ENCODE assay signal across 13 cellular contexts in genomic region chr22:46607483-46608114, GRCh38.
"Had no signal": no experiment of that assay in that cellular context is flagged by ENCODE, and none has a peak within 500 bp of the region (broad histone marks: within the 10 kb centered on the region; RNA-seq: fewer than 3 reads in every experiment).

No MANE protein-coding gene starts in this region.

- H3K4me3 ChIP-seq: cardiac muscle cell, colonic mucosa, gastroesophageal sphincter, thoracic aorta had no signal

- H3K4me3 Mint-ChIP-seq: activated CD4-positive, alpha-beta memory T cell treated with anti-CD3 and anti-CD28 coated beads for 36 hours; activated T-cell treated with anti-CD3 and anti-CD28 coated beads, Interleukin-2, amount 50 U/mL, for 72 hours; natural killer cell; stimulated activated naive CD8-positive, alpha-beta T cell treated with anti-CD3 and anti-CD28 coated beads, Interleukin-15, Interleukin-2, amounts not matched to agents 100 ng/mL and 50 ng/mL, for 24 hours had no signal

- H3K27ac Mint-ChIP-seq: activated CD4-positive, alpha-beta memory T cell treated with anti-CD3 and anti-CD28 coated beads for 36 hours; activated T-cell treated with anti-CD3 and anti-CD28 coated beads, Interleukin-2, amount 50 U/mL, for 72 hours; natural killer cell; stimulated activated naive CD8-positive, alpha-beta T cell treated with anti-CD3 and anti-CD28 coated beads, Interleukin-15, Interleukin-2, amounts not matched to agents 100 ng/mL and 50 ng/mL, for 24 hours had no signal

- H3K36me3 ChIP-seq: cardiac muscle cell, colonic mucosa, thoracic aorta had no signal

- H3K27me3 Mint-ChIP-seq: activated CD4-positive, alpha-beta memory T cell treated with anti-CD3 and anti-CD28 coated beads for 36 hours; stimulated activated naive CD8-positive, alpha-beta T cell treated with anti-CD3 and anti-CD28 coated beads, Interleukin-15, Interleukin-2, amounts not matched to agents 100 ng/mL and 50 ng/mL, for 24 hours had no signal

- H3K9me3 Mint-ChIP-seq: activated CD4-positive, alpha-beta memory T cell treated with anti-CD3 and anti-CD28 coated beads for 36 hours; activated T-cell treated with anti-CD3 and anti-CD28 coated beads, Interleukin-2, amount 50 U/mL, for 72 hours; natural killer cell had no signal

- ATAC-seq: activated CD4-positive, CD25-positive, alpha-beta regulatory T cell treated with anti-CD3 and anti-CD28 coated beads, Interleukin-2, amount 50 U/mL, for 24 hours; activated T-cell treated with anti-CD3 and anti-CD28 coated beads, Interleukin-2, amount 50 U/mL, for 72 hours; gastroesophageal sphincter; natural killer cell had no signal

- H3K27ac ChIP-seq: cardiac muscle cell, colonic mucosa, gastroesophageal sphincter, thoracic aorta had no signal

- H3K9me3 ChIP-seq: colonic mucosa, gastroesophageal sphincter, thoracic aorta had no signal

- DNase-seq: activated CD4-positive, alpha-beta memory T cell treated with anti-CD3 and anti-CD28 coated beads for 36 hours; activated T-cell treated with anti-CD3 and anti-CD28 coated beads, Interleukin-2, amount 50 U/mL, for 72 hours; colonic mucosa; effector CD4-positive, alpha-beta T cell; mammary epithelial cell; natural killer cell; stimulated activated CD4-positive, alpha-beta T cell treated with anti-CD3 and anti-CD28 coated beads, Interleukin-4, amount 100 ng/mL, for 24 hours; T-helper 2 cell had no signal

- H3K36me3 Mint-ChIP-seq: natural killer cell had no signal

- H3K27me3 ChIP-seq: cardiac muscle cell, colonic mucosa, gastroesophageal sphincter had no signal
